ENCODE assay signal across 15 cellular contexts in genomic region chr11:113249786-113250185, GRCh38.
A peak's percentile ranks its signal among the peaks of the same experiment; 100 is the strongest.
DNase-seq lines count a peak whose midpoint lies in the region; ATAC-seq and TF ChIP-seq lines count a peak whose summit lies in the region.
"Had no signal": no experiment of that assay in that cellular context is flagged by ENCODE, and none has a peak within 500 bp of the region (broad histone marks: within the 10 kb centered on the region; RNA-seq: fewer than 3 reads in every experiment).

No MANE protein-coding gene starts in this region.

- H2BK15ac ChIP-seq in H9 (ENCODE audit: low read depth, low read length) (no peak overlapping the region), mesendoderm (replicated peaks; ENCODE audit: low read depth) (no peak overlapping the region)

- H2BK20ac ChIP-seq in H9 (ENCODE audit: low read depth, low read length, poor library complexity, severe bottlenecking): no peak overlapping the region

- no peak overlapping the region for H4K5ac ChIP-seq in H9 (ENCODE audit: insufficient read length, low read depth, low read length)
- H4K5ac ChIP-seq in mesendoderm (ENCODE audit: low read length): no peak overlapping the region

- H3K9me3 ChIP-seq in BLaER1 (no peaks in the 10 kb centered on the region), H9 (ENCODE audit: control insufficient read depth, low read depth, low read length) (no peaks in the 10 kb centered on the region)

- H2BK120ac ChIP-seq in H9 (ENCODE audit: low read depth, low read length, poor library complexity, severe bottlenecking): no peak overlapping the region
- H2BK120ac ChIP-seq in mesendoderm (ENCODE audit: low read depth, low read length): no peak overlapping the region

- H3K4me3 ChIP-seq in BLaER1: no peak overlapping the region
- no peak overlapping the region for H3K4me3 ChIP-seq in mesendoderm (ENCODE audit: low read length)

- no peak overlapping the region for H4K91ac ChIP-seq in H9 (ENCODE audit: insufficient read length, low read depth, low read length)

- H3K23ac ChIP-seq in H9 (ENCODE audit: insufficient read length, low read depth, low read length): no peak overlapping the region
- no peak overlapping the region for H3K23ac ChIP-seq in mesendoderm (ENCODE audit: low read length)

- no peak overlapping the region for H3K4me3 Mint-ChIP-seq in H9
- no peak overlapping the region for H3K4me3 Mint-ChIP-seq in activated CD8-positive, alpha-beta memory T cell treated with anti-CD3 and anti-CD28 coated beads, Interleukin-2, amount 10 ng/mL, durations not matched to agents 7 days and 5 days
- H3K4me3 Mint-ChIP-seq: B cell had no signal

- no peak overlapping the region for H3K27ac ChIP-seq in BLaER1
- H3K27ac ChIP-seq in H9 (ENCODE audit: insufficient read length, low read depth, low read length): no peak overlapping the region
- no peak overlapping the region for H3K27ac ChIP-seq in mesendoderm (ENCODE audit: low read depth, low read length)
- H3K27ac ChIP-seq in temporal lobe (ENCODE audit: low read depth, low read length): peak overlapping the region; percentile 58
- H3K27ac ChIP-seq: C4-2B had no signal

- no peaks in the 10 kb centered on the region; the same call in 1 of the 2 replicates for H3K27me3 Mint-ChIP-seq in H9 (ENCODE audit: low read depth)
- peaks cover 70% of the 10 kb centered on the region for H3K27me3 Mint-ChIP-seq in activated CD8-positive, alpha-beta memory T cell treated with anti-CD3 and anti-CD28 coated beads, Interleukin-2, amount 10 ng/mL, durations not matched to agents 7 days and 5 days

- H4K8ac ChIP-seq in H9 (replicated peaks; ENCODE audit: insufficient read length, low read depth, low read length): no peak overlapping the region
- no peak overlapping the region for H4K8ac ChIP-seq in mesendoderm (ENCODE audit: low read depth, low read length)

- H2BK12ac ChIP-seq in H9 (ENCODE audit: insufficient read length, low read depth, low read length): no peak overlapping the region

- no peaks in the 10 kb centered on the region for H3K79me1 ChIP-seq in H9 (ENCODE audit: insufficient read depth, low read depth, low read length, poor library complexity, severe bottlenecking)
- H3K79me1 ChIP-seq in mesendoderm (ENCODE audit: low read length): no peaks in the 10 kb centered on the region

- CTCF ChIA-PET in activated CD8-positive, alpha-beta memory T cell treated with anti-CD3 and anti-CD28 coated beads, Interleukin-2, amount 10 ng/mL, durations not matched to agents 7 days and 5 days (lab: Charles Lee): no interaction called here

- no peaks in the 10 kb centered on the region for H3K27me3 ChIP-seq in BLaER1
- no peaks in the 10 kb centered on the region for H3K27me3 ChIP-seq in H9 (ENCODE audit: insufficient read depth, low read length)
- no peaks in the 10 kb centered on the region for H3K27me3 ChIP-seq in mesendoderm (ENCODE audit: insufficient read depth, low read length, poor library complexity)

- H3K18ac ChIP-seq in H9 (ENCODE audit: insufficient read length, low read depth, low read length): no peak overlapping the region
- no peak overlapping the region for H3K18ac ChIP-seq in mesendoderm (ENCODE audit: low read length)

- ATAC-seq in HG02973 (IDR thresholded peaks at IDR 0.05; ENCODE audit: unreplicated experiment): no peak
- ATAC-seq in activated CD8-positive, alpha-beta memory T cell treated with anti-CD3 and anti-CD28 coated beads, Interleukin-2, amount 10 ng/mL, durations not matched to agents 7 days and 5 days: no peak

- H3K9ac ChIP-seq in BLaER1 (no peak overlapping the region), H9 (ENCODE audit: extremely low read depth, insufficient read length, low read length) (no peak overlapping the region), mesendoderm (ENCODE audit: low read length) (no peak overlapping the region)

- H3K14ac ChIP-seq in H9 (ENCODE audit: insufficient read depth, low read length): no peak overlapping the region

- H3K4me1 Mint-ChIP-seq in H9: peaks cover 17 to 18% of the 10 kb centered on the region in 2 experiments
- peaks cover 7% of the 10 kb centered on the region for H3K4me1 Mint-ChIP-seq in activated CD8-positive, alpha-beta memory T cell treated with anti-CD3 and anti-CD28 coated beads, Interleukin-2, amount 10 ng/mL, durations not matched to agents 7 days and 5 days
- H3K4me1 Mint-ChIP-seq: B cell had no signal

- H3K4me2 ChIP-seq in BLaER1 (peak overlapping the region; percentile 61), H9 (ENCODE audit: insufficient read depth, insufficient read length, low read length) (no peak overlapping the region), mesendoderm (ENCODE audit: low read length) (no peak overlapping the region)

- H2AFZ ChIP-seq in H9 (ENCODE audit: low read length): no peak overlapping the region

- TF ChIP-seq CTCF in H9 (conservative IDR thresholded peaks at IDR 0.05): 0 out of 3 replicates have a peak, but pooled peaks have one; percentile 6

- H3K4ac ChIP-seq in H9 (ENCODE audit: low read depth, low read length): no peak overlapping the region
- H3K4ac ChIP-seq in mesendoderm (ENCODE audit: low read depth, low read length): no peak overlapping the region

- H2BK5ac ChIP-seq in H9 (ENCODE audit: insufficient read length, low read length) (no peak overlapping the region), mesendoderm (ENCODE audit: low read length) (no peak overlapping the region)

- H3K56ac ChIP-seq in H9 (ENCODE audit: insufficient read length, low read depth, low read length): no peak overlapping the region
- no peak overlapping the region for H3K56ac ChIP-seq in mesendoderm (ENCODE audit: low read length)

- H3K36me3 Mint-ChIP-seq in H9 (ENCODE audit: insufficient read depth in 1 of 3, low read depth in 3 of 3): no peaks in the 10 kb centered on the region
- no peaks in the 10 kb centered on the region for H3K36me3 Mint-ChIP-seq in activated CD8-positive, alpha-beta memory T cell treated with anti-CD3 and anti-CD28 coated beads, Interleukin-2, amount 10 ng/mL, durations not matched to agents 7 days and 5 days
- H3K36me3 Mint-ChIP-seq: CD4-positive, alpha-beta memory T cell had no signal

- H2AK5ac ChIP-seq in H9 (ENCODE audit: insufficient read length, low read length) (no peak overlapping the region), mesendoderm (ENCODE audit: low read length) (no peak overlapping the region)

- no CpG with 5 or more reads among the region's 6 CpGs for WGBS in H9 (ENCODE audit: extremely low coverage, insufficient read length, low lambda C conversion rate)
- no CpG with 5 or more reads among the region's 6 CpGs for WGBS in mesendoderm (ENCODE audit: extremely low coverage, insufficient coverage, low lambda C conversion rate)

- DNase-seq in H9: no peak
- DNase-seq in mesendoderm: peak; percentile 16
- no peak for DNase-seq in posterior vena cava (ENCODE audit: low spot score)
- DNase-seq in activated CD8-positive, alpha-beta memory T cell treated with anti-CD3 and anti-CD28 coated beads, Interleukin-2, amount 10 ng/mL, durations not matched to agents 7 days and 5 days: no peak
- DNase-seq: 8988T; CD4-positive, alpha-beta memory T cell; DMS 273 treated with DMSO at 0.1 percent for 48 hours; GOT3; H7; KG1 had no signal

- intact Hi-C loops in posterior vena cava (cut with DNase I): no loop called here

- H3K4me1 ChIP-seq in BLaER1 (peaks cover 40% of the 10 kb centered on the region), H9 (ENCODE audit: insufficient read depth, low read length) (no peaks in the 10 kb centered on the region; the same call in 1 of the 2 replicates), mesendoderm (ENCODE audit: control insufficient read depth, low read depth, low read length) (peaks cover 2% of the 10 kb centered on the region)

- H3K27ac Mint-ChIP-seq in H9: no peak overlapping the region
- no peak overlapping the region for H3K27ac Mint-ChIP-seq in activated CD8-positive, alpha-beta memory T cell treated with anti-CD3 and anti-CD28 coated beads, Interleukin-2, amount 10 ng/mL, durations not matched to agents 7 days and 5 days
- H3K27ac Mint-ChIP-seq: B cell had no signal

- H3K23me2 ChIP-seq in H9 (ENCODE audit: insufficient read length, low read depth, low read length, poor library complexity, severe bottlenecking): no peaks in the 10 kb centered on the region

- no peak overlapping the region for H3T11ph ChIP-seq in H9 (ENCODE audit: low read length)

- H3K79me2 ChIP-seq in H9 (ENCODE audit: insufficient read depth, low read length) (no peaks in the 10 kb centered on the region), mesendoderm (ENCODE audit: control insufficient read depth, insufficient read depth, low read length) (no peaks in the 10 kb centered on the region)

- H3K36me3 ChIP-seq in BLaER1 (no peaks in the 10 kb centered on the region), mesendoderm (ENCODE audit: control insufficient read depth, insufficient read depth, low read length) (no peaks in the 10 kb centered on the region)

- no peaks in the 10 kb centered on the region for H4K20me1 ChIP-seq in BLaER1
- no peaks in the 10 kb centered on the region for H4K20me1 ChIP-seq in H9 (ENCODE audit: control insufficient read depth, insufficient read depth, insufficient read length)

- H3K9me3 Mint-ChIP-seq in H9: no peaks in the 10 kb centered on the region
- no peaks in the 10 kb centered on the region for H3K9me3 Mint-ChIP-seq in activated CD8-positive, alpha-beta memory T cell treated with anti-CD3 and anti-CD28 coated beads, Interleukin-2, amount 10 ng/mL, durations not matched to agents 7 days and 5 days (ENCODE audit: low read depth)
- H3K9me3 Mint-ChIP-seq: CD4-positive, alpha-beta memory T cell had no signal
